In the genomic region with DNA sequence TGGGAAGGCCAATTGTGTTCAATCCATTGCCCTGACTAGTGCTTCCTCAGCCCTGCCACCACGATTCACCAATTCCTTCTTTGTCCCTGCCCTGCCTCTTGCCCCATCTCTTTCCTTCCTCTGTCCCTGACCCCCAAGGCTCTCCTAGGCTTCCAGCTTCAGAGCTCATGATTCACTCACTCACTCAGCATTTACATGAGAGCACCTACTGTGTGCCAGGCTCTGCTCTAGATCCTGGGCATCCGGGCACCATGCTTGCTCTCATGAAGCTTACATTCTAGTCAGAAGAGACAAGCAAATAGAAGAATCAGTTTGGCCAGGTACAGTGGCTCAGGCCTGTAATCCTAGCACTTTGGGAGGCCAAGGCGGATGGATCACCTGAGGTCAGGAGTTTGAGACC, we compare ENCODE assay signal across 1 cellular context.
A peak's percentile ranks its signal among the peaks of the same experiment; 100 is the strongest.
TF ChIP-seq lines count a peak whose summit lies in the region.

No MANE protein-coding gene starts in this region.

TF ChIP-seq in K562, 482 proteins besides CTCF, POLR2A, EP300 and RAD21:
- TF ChIP-seq DMBX1 (CRISPR knock-in tag; IDR thresholded peaks at IDR 0.05; ENCODE audit: borderline replicate concordance) (no peak), ZKSCAN1 (IDR thresholded peaks at IDR 0.05; ENCODE audit: low read depth, low read length) (peak; percentile 82; the same call in 1 of the 2 replicates)
